ENCODE assay signal across 22 cellular contexts in genomic region chr4:90906239-90906638, GRCh38.
DNase-seq lines count a peak whose midpoint lies in the region; ATAC-seq, FAIRE-seq and TF ChIP-seq lines count a peak whose summit lies in the region.
"Had no signal": no experiment of that assay in that cellular context is flagged by ENCODE, and none has a peak within 500 bp of the region (broad histone marks: within the 10 kb centered on the region; RNA-seq: fewer than 3 reads in every experiment).

No MANE protein-coding gene starts in this region.

- no peak overlapping the region for H3K4me2 ChIP-seq in HepG2 (ENCODE audit: low read depth, low read length)
- H3K4me2 ChIP-seq: BLaER1 treated with 17β-estradiol and CSF1 and Interleukin-3, amounts not matched to agents 10 nM and 100 nM had no signal

- TF ChIP-seq EP300 in HepG2 (IDR thresholded peaks at IDR 0.05; ENCODE audit: low read depth in 2 of 2, low read length in 2 of 2) (no peak), HepG2 (CRISPR knock-in tag; IDR thresholded peaks at IDR 0.05; ENCODE audit: borderline replicate concordance) (no peak)

- H4K20me1 ChIP-seq in HepG2 (ENCODE audit: insufficient read depth, low read length), result no peaks in the 10 kb centered on the region
- H4K20me1 ChIP-seq: BLaER1 treated with 17β-estradiol and CSF1 and Interleukin-3, amounts not matched to agents 10 nM and 100 nM had no signal

- TF ChIP-seq RAD21 in HepG2 (CRISPR knock-in tag; IDR thresholded peaks at IDR 0.05), result no peak

- H3K9ac ChIP-seq in HepG2 (ENCODE audit: insufficient read depth, low read depth, low read length), result no peak overlapping the region
- H3K9ac ChIP-seq: BLaER1 treated with 17β-estradiol and CSF1 and Interleukin-3, amounts not matched to agents 10 nM and 100 nM had no signal

- H3K9me3 ChIP-seq in HepG2 (ENCODE audit: low read length), result peaks cover 19% of the 10 kb centered on the region; the same call in 1 of the 2 replicates
- H3K9me3 ChIP-seq in right lobe of liver, result no peaks in the 10 kb centered on the region
- H3K9me3 ChIP-seq: HAP-1 had no signal

- no peak for FAIRE-seq in HepG2 (lab: Jason Lieb, UNC)
- FAIRE-seq: A204.1, G401.6, GM12892, H54 had no signal

- TF ChIP-seq POLR2A in HepG2 (IDR thresholded peaks at IDR 0.05; ENCODE audit: insufficient read depth in 1 of 2, low read depth in 2 of 2, low read length in 2 of 2) (no peak), right lobe of liver (IDR thresholded peaks at IDR 0.05) (no peak)

- H2AFZ ChIP-seq in HepG2 (ENCODE audit: low read length), result no peak overlapping the region

- CTCF ChIA-PET in HepG2 (lab: Yijun Ruan, JAX; ENCODE audit: low intra/inter-chr PET ratio, low total read pairs), result no interaction called here

- DNase-seq in HepG2 (ENCODE audit: low spot score), result no peak
- no peak for DNase-seq in right lobe of liver
- DNase-seq in kidney glomerular epithelial cell (lab: John Stamatoyannopoulos, UW), result peak; percentile 18
- DNase-seq in renal cortical epithelial cell (ENCODE audit: low read depth), result peak; percentile 1
- DNase-seq in DMS 273 (lab: John Stamatoyannopoulos, UW; ENCODE audit: unreplicated experiment), result no peak
- no peak for DNase-seq in SHP77 (lab: John Stamatoyannopoulos, UW)
- DNase-seq: ACHN; AML-193; BE2C; CD4-positive, alpha-beta T cell; CD8-positive, alpha-beta memory T cell; DMS153; DND-41; GOT3; HFFc6 had no signal

- no peak overlapping the region for H3K4me3 ChIP-seq in HepG2 (replicated peaks in 1 of 3; ENCODE audit: insufficient read depth in 1 of 3, low read depth in 2 of 3, low read length in 3 of 3)
- no peak overlapping the region for H3K4me3 ChIP-seq in right lobe of liver
- H3K4me3 ChIP-seq: BLaER1 treated with 17β-estradiol and CSF1 and Interleukin-3, amounts not matched to agents 10 nM and 100 nM; HAP-1 had no signal

- in situ Hi-C loops in HepG2 (cut with HindIII; ENCODE audit: extremely low pct_ligation_motif_present, low pct_unique_long_range_greater_than_20kb), result no loop called here

- no peak for ATAC-seq in HepG2
- no peak for ATAC-seq in right lobe of liver

- no peaks in the 10 kb centered on the region for H3K27me3 ChIP-seq in HepG2 (ENCODE audit: control insufficient read depth in 1 of 2, insufficient read depth in 2 of 2, low read length in 2 of 2)
- H3K27me3 ChIP-seq in right lobe of liver, result no peaks in the 10 kb centered on the region
- H3K27me3 ChIP-seq: BE2C; BLaER1 treated with 17β-estradiol and CSF1 and Interleukin-3, amounts not matched to agents 10 nM and 100 nM had no signal

- H3K4me1 ChIP-seq in HepG2 (ENCODE audit: insufficient read depth, low read length), result no peaks in the 10 kb centered on the region
- no peaks in the 10 kb centered on the region for H3K4me1 ChIP-seq in right lobe of liver
- H3K4me1 ChIP-seq: BLaER1 treated with 17β-estradiol and CSF1 and Interleukin-3, amounts not matched to agents 10 nM and 100 nM had no signal

- H3K36me3 ChIP-seq in HepG2 (replicated peaks in 1 of 2; ENCODE audit: control insufficient read depth in 1 of 2, insufficient read depth in 2 of 2, low read length in 2 of 2), result no peaks in the 10 kb centered on the region
- no peaks in the 10 kb centered on the region for H3K36me3 ChIP-seq in right lobe of liver
- H3K36me3 ChIP-seq: BE2C; BLaER1 treated with 17β-estradiol and CSF1 and Interleukin-3, amounts not matched to agents 10 nM and 100 nM; HAP-1 had no signal

- H3K79me2 ChIP-seq in HepG2 (ENCODE audit: insufficient read depth, low read length), result no peaks in the 10 kb centered on the region

- intact Hi-C loops in HepG2 (cut with micrococcal nuclease; ENCODE audit: unreplicated experiment), result no loop called here
- intact Hi-C loops in right lobe of liver (cut with DNase I), result no loop called here

- 2% methylated on average over 3 of the region's 3 CpGs for WGBS in HepG2 (ENCODE audit: low lambda C conversion rate)
- 44% methylated on average over 3 of the region's 3 CpGs for WGBS in right lobe of liver (ENCODE audit: insufficient coverage, low coverage, low lambda C conversion rate, missing lambda C conversion rate)

- BruUV-seq in HepG2 (replicated peaks; lab: Mats Ljungman, UMichigan), result no TSS peak

- TF ChIP-seq CTCF in HepG2 (CRISPR knock-in tag; IDR thresholded peaks at IDR 0.05) (no peak), right lobe of liver (IDR thresholded peaks at IDR 0.05) (no peak)

- no peak overlapping the region for H3K27ac ChIP-seq in HepG2 (ENCODE audit: extremely low read length, insufficient read depth, low read length)
- H3K27ac ChIP-seq in right lobe of liver, result no peak overlapping the region
- H3K27ac ChIP-seq: 22Rv1; BLaER1 treated with 17β-estradiol and CSF1 and Interleukin-3, amounts not matched to agents 10 nM and 100 nM had no signal

- POLR2A ChIA-PET in HepG2 (lab: Yijun Ruan, JAX), result no interaction called here

TF ChIP-seq in HepG2, 621 proteins besides CTCF, POLR2A, EP300 and RAD21:
- peak; percentile 41 to 72; a peak in 3 of 4 replicates for TF ChIP-seq MAFK (conservative IDR thresholded peaks at IDR 0.05 in 1 of 2, IDR thresholded peaks at IDR 0.05 in 1 of 2; ENCODE audit: low read length in 2 of 2)
- TF ChIP-seq PAXIP1 (CRISPR knock-in tag; conservative IDR thresholded peaks at IDR 0.05), result no peak
- TF ChIP-seq GLMP (CRISPR knock-in tag; IDR thresholded peaks at IDR 0.05; ENCODE audit: borderline replicate concordance), result no peak
- TF ChIP-seq MAFF (IDR thresholded peaks at IDR 0.05; ENCODE audit: low read depth, low read length), result peak; percentile 54; the same call in 1 of the 2 replicates
TF ChIP-seq in HepG2: peak in this region for 2.

Comparison
In these comparisons a context has a peak if more than half of its experiments do, and no peak if none do; other contexts are left out.
1. DNase-seq: peak in kidney glomerular epithelial cell (single experiment) and renal cortical epithelial cell (single experiment); none in HepG2 (single experiment), right lobe of liver (0 of 3), DMS 273 (single experiment) and SHP77 (0 of 2).